In the genomic region with DNA sequence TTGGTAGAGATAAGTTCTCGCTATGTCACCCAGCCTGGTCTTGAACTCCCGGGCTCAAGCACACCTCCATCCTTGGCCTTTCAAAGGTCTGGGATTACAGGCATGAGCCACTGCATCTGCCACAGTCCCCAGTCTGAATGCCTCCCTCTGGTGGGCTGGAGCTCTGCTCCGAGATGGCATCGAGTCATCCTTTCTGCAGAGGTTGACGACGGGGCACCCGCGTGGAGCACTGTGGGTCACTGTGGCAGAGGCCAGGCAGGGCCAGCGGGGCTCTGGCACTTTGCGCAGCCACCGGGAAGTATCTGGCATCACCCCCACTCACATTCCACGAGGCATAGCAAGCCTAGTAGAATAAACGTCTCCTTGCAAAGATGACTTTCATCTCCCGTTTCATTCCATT, we compare ENCODE assay signal across 20 cellular contexts.
DNase-seq lines count a peak whose midpoint lies in the region; ATAC-seq and TF ChIP-seq lines count a peak whose summit lies in the region.
"Had no signal": no experiment of that assay in that cellular context is flagged by ENCODE, and none has a peak within 500 bp of the region (broad histone marks: within the 10 kb centered on the region; RNA-seq: fewer than 3 reads in every experiment).

No MANE protein-coding gene starts in this region.

- H3K27me3 Mint-ChIP-seq in activated CD4-positive, alpha-beta memory T cell treated with anti-CD3 and anti-CD28 coated beads, Interleukin-2, amount 10 ng/mL, durations not matched to agents 7 days and 5 days, result peaks cover 29% of the 10 kb centered on the region
- peaks cover 54% of the 10 kb centered on the region for H3K27me3 Mint-ChIP-seq in activated CD4-positive, alpha-beta memory T cell treated with anti-CD3 and anti-CD28 coated beads for 36 hours
- H3K27me3 Mint-ChIP-seq in GM23338 (ENCODE audit: insufficient read depth, low read depth, poor library complexity) (peaks cover 3% of the 10 kb centered on the region), endodermal cell (ENCODE audit: insufficient read depth) (peaks cover 9% of the 10 kb centered on the region)

- no peaks in the 10 kb centered on the region for H3K9me3 Mint-ChIP-seq in activated CD4-positive, alpha-beta memory T cell treated with anti-CD3 and anti-CD28 coated beads, Interleukin-2, amount 10 ng/mL, durations not matched to agents 7 days and 5 days
- no peaks in the 10 kb centered on the region for H3K9me3 Mint-ChIP-seq in activated CD4-positive, alpha-beta memory T cell treated with anti-CD3 and anti-CD28 coated beads for 36 hours
- H3K9me3 Mint-ChIP-seq in GM23338 (no peaks in the 10 kb centered on the region; the same call in 2 of the 3 replicates), endodermal cell (no peaks in the 10 kb centered on the region)
- H3K9me3 Mint-ChIP-seq: CD8-positive, alpha-beta T cell had no signal

- no peaks in the 10 kb centered on the region for H3K79me2 ChIP-seq in GM23338 (replicated peaks; ENCODE audit: insufficient read depth)

- no peaks in the 10 kb centered on the region for H3K9me3 ChIP-seq in endodermal cell (ENCODE audit: control insufficient read depth, low read length)
- H3K9me3 ChIP-seq in mucosa of descending colon, result no peaks in the 10 kb centered on the region

- ATAC-seq in GM23338 (peak; percentile 41; the same call in 2 of the 3 replicates), GM21717 (IDR thresholded peaks at IDR 0.05; ENCODE audit: unreplicated experiment) (no peak), mucosa of descending colon (no peak)
- ATAC-seq: CD8-positive, alpha-beta T cell had no signal

- intact Hi-C loops in activated CD4-positive, alpha-beta memory T cell treated with anti-CD3 and anti-CD28 coated beads for 36 hours (cut with micrococcal nuclease), result no loop called here
- intact Hi-C loops in mucosa of descending colon (cut with DNase I, micrococcal nuclease), result no loop called here

- H3K4me2 ChIP-seq in GM23338, result no peak overlapping the region
- H3K4me2 ChIP-seq: BLaER1 treated with 17β-estradiol and CSF1 and Interleukin-3, amounts not matched to agents 10 nM and 100 nM; KMS-11 had no signal

- H3K27ac ChIP-seq in GM23338 (ENCODE audit: low read depth) (no peak overlapping the region), endodermal cell (ENCODE audit: low read depth, low read length) (no peak overlapping the region)
- H3K27ac ChIP-seq: BLaER1 treated with 17β-estradiol and CSF1 and Interleukin-3, amounts not matched to agents 10 nM and 100 nM; HL-60; KMS-11 had no signal

- peak; percentile 12 for DNase-seq in activated CD4-positive, alpha-beta memory T cell treated with anti-CD3 and anti-CD28 coated beads, Interleukin-2, amount 10 ng/mL, durations not matched to agents 7 days and 5 days
- DNase-seq in activated CD4-positive, alpha-beta memory T cell treated with anti-CD3 and anti-CD28 coated beads for 36 hours, result no peak
- DNase-seq in GM23338 (ENCODE audit: low spot score), result no peak
- DNase-seq in endodermal cell, result peak; percentile 50
- peak; percentile 35 for DNase-seq in ureter (ENCODE audit: low spot score)
- no peak for DNase-seq in AG08395 (ENCODE audit: low spot score)
- no peak for DNase-seq in mucosa of descending colon
- DNase-seq: 8988T; Calu3; CD8-positive, alpha-beta T cell; DMS 273 treated with DMSO at 0.1 percent for 48 hours; DMS53; DND-41; EL; HCEC 1CT had no signal

- peaks cover 8% of the 10 kb centered on the region for H3K9me2 ChIP-seq in GM23338 (ENCODE audit: insufficient read depth)

- no peaks in the 10 kb centered on the region for H3K4me1 Mint-ChIP-seq in activated CD4-positive, alpha-beta memory T cell treated with anti-CD3 and anti-CD28 coated beads, Interleukin-2, amount 10 ng/mL, durations not matched to agents 7 days and 5 days
- H3K4me1 Mint-ChIP-seq in activated CD4-positive, alpha-beta memory T cell treated with anti-CD3 and anti-CD28 coated beads for 36 hours (ENCODE audit: low read depth), result no peaks in the 10 kb centered on the region
- peaks cover 5% of the 10 kb centered on the region; the same call in 1 of the 3 replicates for H3K4me1 Mint-ChIP-seq in GM23338
- H3K4me1 Mint-ChIP-seq in endodermal cell, result peaks cover 13% of the 10 kb centered on the region

- H4K20me1 ChIP-seq in GM23338 (replicated peaks; ENCODE audit: insufficient read depth), result no peaks in the 10 kb centered on the region
- H4K20me1 ChIP-seq: BLaER1 treated with 17β-estradiol and CSF1 and Interleukin-3, amounts not matched to agents 10 nM and 100 nM had no signal

- H3F3A ChIP-seq in GM23338 (replicated peaks; ENCODE audit: low read depth), result no peaks in the 10 kb centered on the region

- TF ChIP-seq CTCF in GM23338 (conservative IDR thresholded peaks at IDR 0.05; ENCODE audit: low read depth in 2 of 2) (peak in 1 of 2 experiments; percentile 32; a peak in 3 of 4 replicates), endodermal cell (conservative IDR thresholded peaks at IDR 0.05) (peak; percentile 46), mucosa of descending colon (IDR thresholded peaks at IDR 0.05) (no peak)

- 90 to 91% methylated on average over 12 to 14 of the region's 14 CpGs for WGBS in endodermal cell (ENCODE audit: insufficient coverage in 1 of 2, insufficient read length in 1 of 2), 2 experiments

- H3K9ac ChIP-seq in endodermal cell (ENCODE audit: extremely low read depth, low read length, poor library complexity, severe bottlenecking), result no peak overlapping the region
- H3K9ac ChIP-seq: BLaER1 treated with 17β-estradiol and CSF1 and Interleukin-3, amounts not matched to agents 10 nM and 100 nM; KMS-11 had no signal

- POLR2A ChIA-PET in activated CD4-positive, alpha-beta memory T cell treated with anti-CD3 and anti-CD28 coated beads, Interleukin-2, amount 10 ng/mL, durations not matched to agents 7 days and 5 days (lab: Charles Lee), result no interaction called here
- POLR2A ChIA-PET in activated CD4-positive, alpha-beta memory T cell treated with anti-CD3 and anti-CD28 coated beads for 36 hours (lab: Charles Lee), result no interaction called here

- H3K27ac Mint-ChIP-seq in activated CD4-positive, alpha-beta memory T cell treated with anti-CD3 and anti-CD28 coated beads, Interleukin-2, amount 10 ng/mL, durations not matched to agents 7 days and 5 days, result no peak overlapping the region
- H3K27ac Mint-ChIP-seq in activated CD4-positive, alpha-beta memory T cell treated with anti-CD3 and anti-CD28 coated beads for 36 hours, result no peak overlapping the region
- H3K27ac Mint-ChIP-seq in GM23338 (no peak overlapping the region), endodermal cell (no peak overlapping the region)
- H3K27ac Mint-ChIP-seq: B cell; CD8-positive, alpha-beta T cell had no signal

- H3K4me3 Mint-ChIP-seq in activated CD4-positive, alpha-beta memory T cell treated with anti-CD3 and anti-CD28 coated beads, Interleukin-2, amount 10 ng/mL, durations not matched to agents 7 days and 5 days, result no peak overlapping the region
- H3K4me3 Mint-ChIP-seq in activated CD4-positive, alpha-beta memory T cell treated with anti-CD3 and anti-CD28 coated beads for 36 hours, result no peak overlapping the region
- H3K4me3 Mint-ChIP-seq in GM23338 (no peak overlapping the region), endodermal cell (no peak overlapping the region)
- H3K4me3 Mint-ChIP-seq: B cell; CD8-positive, alpha-beta T cell had no signal

- H3K27me3 ChIP-seq in GM23338 (ENCODE audit: insufficient read depth) (no peaks in the 10 kb centered on the region), endodermal cell (ENCODE audit: control insufficient read depth, insufficient read depth, low read length, poor library complexity, severe bottlenecking) (no peaks in the 10 kb centered on the region)

- no peak overlapping the region for H3K4me3 ChIP-seq in GM23338
- no peak overlapping the region for H3K4me3 ChIP-seq in endodermal cell (ENCODE audit: low read length)
- H3K4me3 ChIP-seq in mucosa of descending colon, result no peak overlapping the region
- H3K4me3 ChIP-seq: BLaER1 treated with 17β-estradiol and CSF1 and Interleukin-3, amounts not matched to agents 10 nM and 100 nM had no signal

- no peak overlapping the region for H2AFZ ChIP-seq in GM23338

- H3K4me1 ChIP-seq in GM23338 (ENCODE audit: insufficient read depth) (no peaks in the 10 kb centered on the region), endodermal cell (ENCODE audit: control insufficient read depth, insufficient read depth, low read length) (peaks cover 4% of the 10 kb centered on the region), mucosa of descending colon (ENCODE audit: low read depth) (no peaks in the 10 kb centered on the region)

- no peaks in the 10 kb centered on the region for H3K36me3 Mint-ChIP-seq in activated CD4-positive, alpha-beta memory T cell treated with anti-CD3 and anti-CD28 coated beads, Interleukin-2, amount 10 ng/mL, durations not matched to agents 7 days and 5 days (ENCODE audit: low read depth)
- H3K36me3 Mint-ChIP-seq in activated CD4-positive, alpha-beta memory T cell treated with anti-CD3 and anti-CD28 coated beads for 36 hours, result no peaks in the 10 kb centered on the region
- H3K36me3 Mint-ChIP-seq in GM23338 (ENCODE audit: low read depth) (no peaks in the 10 kb centered on the region), endodermal cell (ENCODE audit: low read depth) (no peaks in the 10 kb centered on the region)
- H3K36me3 Mint-ChIP-seq: CD8-positive, alpha-beta T cell had no signal

- H3K36me3 ChIP-seq in GM23338 (ENCODE audit: insufficient read depth), result no peaks in the 10 kb centered on the region
- no peaks in the 10 kb centered on the region for H3K36me3 ChIP-seq in endodermal cell (ENCODE audit: control insufficient read depth, insufficient read depth, low read length)
- H3K36me3 ChIP-seq in mucosa of descending colon (ENCODE audit: low read depth), result no peaks in the 10 kb centered on the region
- H3K36me3 ChIP-seq: BLaER1 treated with 17β-estradiol and CSF1 and Interleukin-3, amounts not matched to agents 10 nM and 100 nM had no signal

- CTCF ChIA-PET in activated CD4-positive, alpha-beta memory T cell treated with anti-CD3 and anti-CD28 coated beads, Interleukin-2, amount 10 ng/mL, durations not matched to agents 7 days and 5 days (lab: Charles Lee), result no interaction called here
- CTCF ChIA-PET in activated CD4-positive, alpha-beta memory T cell treated with anti-CD3 and anti-CD28 coated beads for 36 hours (lab: Charles Lee), result no interaction called here

TF ChIP-seq in GM23338, 12 proteins besides CTCF, POLR2A, EP300 and RAD21 (continues in another document):
- TF ChIP-seq STAT1 (IDR thresholded peaks at IDR 0.05; ENCODE audit: unreplicated experiment) (no peak), EZH2 (IDR thresholded peaks at IDR 0.05; ENCODE audit: low read depth, unreplicated experiment) (no peak), POLR2AphosphoS5 (IDR thresholded peaks at IDR 0.05; ENCODE audit: low read depth) (no peak)
- TF ChIP-seq, protein P1, sequence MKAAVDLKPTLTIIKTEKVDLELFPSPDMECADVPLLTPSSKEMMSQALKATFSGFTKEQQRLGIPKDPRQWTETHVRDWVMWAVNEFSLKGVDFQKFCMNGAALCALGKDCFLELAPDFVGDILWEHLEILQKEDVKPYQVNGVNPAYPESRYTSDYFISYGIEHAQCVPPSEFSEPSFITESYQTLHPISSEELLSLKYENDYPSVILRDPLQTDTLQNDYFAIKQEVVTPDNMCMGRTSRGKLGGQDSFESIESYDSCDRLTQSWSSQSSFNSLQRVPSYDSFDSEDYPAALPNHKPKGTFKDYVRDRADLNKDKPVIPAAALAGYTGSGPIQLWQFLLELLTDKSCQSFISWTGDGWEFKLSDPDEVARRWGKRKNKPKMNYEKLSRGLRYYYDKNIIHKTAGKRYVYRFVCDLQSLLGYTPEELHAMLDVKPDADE (IDR thresholded peaks at IDR 0.05), result no peak

Comparison
In these comparisons a context has a peak if more than half of its experiments do, and no peak if none do; other contexts are left out.
1. DNase-seq: peak in activated CD4-positive, alpha-beta memory T cell treated with anti-CD3 and anti-CD28 coated beads, Interleukin-2, amount 10 ng/mL, durations not matched to agents 7 days and 5 days (single experiment), endodermal cell (single experiment) and ureter (single experiment); none in activated CD4-positive, alpha-beta memory T cell treated with anti-CD3 and anti-CD28 coated beads for 36 hours (single experiment), GM23338 (single experiment), AG08395 (single experiment) and mucosa of descending colon (0 of 3).